Comparison of ENCODE assay signal across 8 cellular contexts in genomic region chr12:51953011-51953568, GRCh38. TPM values are rescaled to one million over a fixed set of nuclear protein-coding genes. Genes with fewer than 3 reads are reported as not detected.
DNase-seq lines count a peak whose midpoint lies in the region; ATAC-seq, FAIRE-seq and TF ChIP-seq lines count a peak whose summit lies in the region.

No MANE protein-coding gene starts in this region.

- H3K36me3 ChIP-seq in K562 (ENCODE audit: control insufficient read depth, insufficient read depth, low read length) (no peaks in the 10 kb centered on the region), mesenchymal stem cell (ENCODE audit: control insufficient read depth in 1 of 2, insufficient read depth in 2 of 2, low read depth in 1 of 2, low read length in 2 of 2) (peaks cover 0 to 4% of the 10 kb centered on the region in 2 experiments), upper lobe of right lung (no peaks in the 10 kb centered on the region)

- H3K4me1 ChIP-seq in K562 (replicated peaks in 1 of 2; ENCODE audit: control insufficient read depth in 2 of 2, insufficient read depth in 2 of 2, low read length in 2 of 2), result peaks cover 16 to 30% of the 10 kb centered on the region in 2 experiments
- H3K4me1 ChIP-seq in mesenchymal stem cell (ENCODE audit: control insufficient read depth, insufficient read depth, low read depth, low read length), result peaks cover 9% of the 10 kb centered on the region
- H3K4me1 ChIP-seq in upper lobe of right lung, result peaks cover 38% of the 10 kb centered on the region

- no peak for TF ChIP-seq RAD21 in K562 (CRISPR knock-in tag; conservative IDR thresholded peaks at IDR 0.05 in 1 of 2, IDR thresholded peaks at IDR 0.05 in 1 of 2)

- peaks cover 48% of the 10 kb centered on the region for H3K79me2 ChIP-seq in K562 (ENCODE audit: control insufficient read depth, insufficient read depth, low read length)

- peaks cover 2% of the 10 kb centered on the region for H3K36me3 Mint-ChIP-seq in activated naive CD4-positive, alpha-beta T cell treated with anti-CD3 and anti-CD28 coated beads, Interleukin-2, amount 50 U/mL, for 24 hours
- no peaks in the 10 kb centered on the region for H3K36me3 Mint-ChIP-seq in activated naive CD4-positive, alpha-beta T cell treated with anti-CD3 and anti-CD28 coated beads, Interleukin-2, amount 50 U/mL, for 72 hours

- POLR2A ChIA-PET in K562 (lab: Yijun Ruan, JAX), result no interaction called here

- no peak overlapping the region for H3K4ac ChIP-seq in mesenchymal stem cell (ENCODE audit: low read depth in 1 of 2, low read length in 2 of 2)

- H2AK5ac ChIP-seq in mesenchymal stem cell (ENCODE audit: low read length, severe bottlenecking), result no peak overlapping the region

- H3K27ac Mint-ChIP-seq in activated naive CD4-positive, alpha-beta T cell treated with anti-CD3 and anti-CD28 coated beads, Interleukin-2, amount 50 U/mL, for 24 hours, result peak overlapping the region; percentile 73
- peak overlapping the region in 1 of 2 donors; percentile 48 for H3K27ac Mint-ChIP-seq in activated naive CD4-positive, alpha-beta T cell treated with anti-CD3 and anti-CD28 coated beads, Interleukin-2, amount 50 U/mL, for 72 hours

- intact Hi-C loops in K562 (cut with micrococcal nuclease), result no loop called here
- intact Hi-C loops in upper lobe of right lung (cut with DNase I), result no loop called here

- H3K14ac ChIP-seq in mesenchymal stem cell (ENCODE audit: low read length in 2 of 2), result peak overlapping the region in 1 of 2 experiments; percentile 13

- no peak for TF ChIP-seq POLR2A in K562 (conservative IDR thresholded peaks at IDR 0.05)

- no peaks in the 10 kb centered on the region for H3K9me3 Mint-ChIP-seq in activated naive CD4-positive, alpha-beta T cell treated with anti-CD3 and anti-CD28 coated beads, Interleukin-2, amount 50 U/mL, for 24 hours
- no peaks in the 10 kb centered on the region for H3K9me3 Mint-ChIP-seq in activated naive CD4-positive, alpha-beta T cell treated with anti-CD3 and anti-CD28 coated beads, Interleukin-2, amount 50 U/mL, for 72 hours

- BruUV-seq in K562 (replicated peaks; lab: Mats Ljungman, UMichigan), result TSS peak; percentile 44

- no peak overlapping the region for H2BK15ac ChIP-seq in mesenchymal stem cell (ENCODE audit: low read depth, poor library complexity, severe bottlenecking)

- H2AFZ ChIP-seq in K562 (ENCODE audit: low read depth, low read length), result no peak overlapping the region
- H2AFZ ChIP-seq in mesenchymal stem cell (ENCODE audit: low read depth, low read length), result no peak overlapping the region

- no peak overlapping the region for H2BK5ac ChIP-seq in mesenchymal stem cell (ENCODE audit: low read depth, low read length, poor library complexity, severe bottlenecking)

- H3K27ac ChIP-seq in K562 (ENCODE audit: extremely low read depth, low read depth, low read length), result no peak overlapping the region
- H3K27ac ChIP-seq in mesenchymal stem cell (ENCODE audit: low read length, poor library complexity, severe bottlenecking), result no peak overlapping the region
- H3K27ac ChIP-seq in upper lobe of right lung, result peak overlapping the region; percentile 25

- H3K9me3 ChIP-seq in K562 (replicated peaks; ENCODE audit: control insufficient read depth, insufficient read depth, low read depth, low read length), result no peaks in the 10 kb centered on the region
- H3K9me3 ChIP-seq in mesenchymal stem cell (ENCODE audit: control insufficient read depth, low read length), result no peaks in the 10 kb centered on the region
- no peaks in the 10 kb centered on the region for H3K9me3 ChIP-seq in upper lobe of right lung

- H4K20me1 ChIP-seq in K562 (replicated peaks; ENCODE audit: control insufficient read depth, insufficient read depth, low read length), result peaks cover 9% of the 10 kb centered on the region; the same call in 1 of the 2 replicates

- no peak overlapping the region for H4K91ac ChIP-seq in mesenchymal stem cell (ENCODE audit: low read length)

- H3K79me1 ChIP-seq in mesenchymal stem cell (replicated peaks; ENCODE audit: low read length, poor library complexity, severe bottlenecking), result peaks cover 11% of the 10 kb centered on the region

- 50% methylated on average over 11 of the region's 11 CpGs for WGBS in K562 (ENCODE audit: insufficient coverage, low coverage, missing lambda C conversion rate)
- 70% methylated on average over 9 of the region's 11 CpGs for WGBS in mesenchymal stem cell

- H3K9ac ChIP-seq in K562 (ENCODE audit: insufficient read depth in 1 of 2, low read depth in 2 of 2, low read length in 2 of 2), result peak overlapping the region; percentile 7 to 47; a peak in 2 of 4 replicates
- peak overlapping the region; percentile 98 for H3K9ac ChIP-seq in mesenchymal stem cell (ENCODE audit: low read length)

- no peak for ATAC-seq in activated naive CD4-positive, alpha-beta T cell treated with anti-CD3 and anti-CD28 coated beads, Interleukin-2, amount 50 U/mL, for 72 hours
- ATAC-seq in K562, result no peak
- ATAC-seq in upper lobe of right lung, result no peak
- no peak for ATAC-seq in GM21529 (IDR thresholded peaks at IDR 0.05; ENCODE audit: unreplicated experiment)
- ATAC-seq in GM18867 (IDR thresholded peaks at IDR 0.05; ENCODE audit: unreplicated experiment), result no peak

- no peak overlapping the region for H3K18ac ChIP-seq in mesenchymal stem cell (ENCODE audit: low read depth in 1 of 2, low read length in 2 of 2)

- H3K4me3 Mint-ChIP-seq in activated naive CD4-positive, alpha-beta T cell treated with anti-CD3 and anti-CD28 coated beads, Interleukin-2, amount 50 U/mL, for 24 hours, result peak overlapping the region; percentile 80

- H3K27me3 Mint-ChIP-seq in activated naive CD4-positive, alpha-beta T cell treated with anti-CD3 and anti-CD28 coated beads, Interleukin-2, amount 50 U/mL, for 24 hours, result no peaks in the 10 kb centered on the region

- TF ChIP-seq CTCF in K562 (IDR thresholded peaks at IDR 0.05 in 2 of 3, conservative IDR thresholded peaks at IDR 0.05 in 1 of 3; ENCODE audit: insufficient read depth in 2 of 3, low read depth in 1 of 3, low read length in 3 of 3) (no peak), upper lobe of right lung (IDR thresholded peaks at IDR 0.05) (no peak)

- FAIRE-seq in K562 (lab: Jason Lieb, UNC), result no peak

- no peak overlapping the region for H3K23ac ChIP-seq in mesenchymal stem cell (ENCODE audit: low read length in 2 of 2)

- TF ChIP-seq EP300 in K562 (IDR thresholded peaks at IDR 0.05; ENCODE audit: low read length), result no peak

- in situ Hi-C loops in K562 (cut with MboI), result no loop called here

- no peak overlapping the region for H2BK12ac ChIP-seq in mesenchymal stem cell (ENCODE audit: low read length in 2 of 2)

- no peak overlapping the region for H4K8ac ChIP-seq in mesenchymal stem cell (ENCODE audit: low read length)

- CTCF ChIA-PET in K562 (lab: Yijun Ruan, JAX; ENCODE audit: low intra/inter-chr PET ratio), result no interaction called here

- no peak overlapping the region for H2BK120ac ChIP-seq in mesenchymal stem cell (ENCODE audit: low read depth, low read length)

- H3K4me3 ChIP-seq in K562, result peak overlapping the region; percentile 2; the same call in 1 of the 2 replicates
- H3K4me3 ChIP-seq in mesenchymal stem cell (ENCODE audit: insufficient read depth in 1 of 2, low read depth in 1 of 2, low read length in 2 of 2), result peak overlapping the region in 1 of 2 experiments; percentile 91
- peak overlapping the region; percentile 99 for H3K4me3 ChIP-seq in upper lobe of right lung

- H3K4me1 Mint-ChIP-seq in activated naive CD4-positive, alpha-beta T cell treated with anti-CD3 and anti-CD28 coated beads, Interleukin-2, amount 50 U/mL, for 24 hours, result peaks cover 52% of the 10 kb centered on the region

- no peak for DNase-seq in activated naive CD4-positive, alpha-beta T cell treated with anti-CD3 and anti-CD28 coated beads, Interleukin-2, amount 50 U/mL, for 72 hours (ENCODE audit: low spot score in 2 of 2)
- DNase-seq in K562 (ENCODE audit: extremely low read depth in 1 of 4, low spot score in 3 of 4), result no peak
- no peak for DNase-seq in mesenchymal stem cell
- no peak for DNase-seq in upper lobe of right lung
- no peak for DNase-seq in stimulated activated CD8-positive, alpha-beta memory T cell treated with anti-CD3 and anti-CD28 coated beads, Interleukin-4, amount 100 ng/mL, for 48 hours

- H3K4me2 ChIP-seq in K562 (ENCODE audit: insufficient read depth, low read length), result peak overlapping the region; percentile 86
- peak overlapping the region; percentile 35 for H3K4me2 ChIP-seq in mesenchymal stem cell (ENCODE audit: low read length, poor library complexity, severe bottlenecking)

- H3K27me3 ChIP-seq in K562 (ENCODE audit: control insufficient read depth in 2 of 2, insufficient read depth in 2 of 2, low read length in 2 of 2), result peaks cover 0 to under 1% of the 10 kb centered on the region in 2 experiments; a peak in 1 of 5 replicates
- H3K27me3 ChIP-seq in mesenchymal stem cell (ENCODE audit: control insufficient read depth in 1 of 2, insufficient read depth in 1 of 2, low read length in 2 of 2), result peaks cover 0 to 9% of the 10 kb centered on the region in 2 experiments
- no peaks in the 10 kb centered on the region for H3K27me3 ChIP-seq in upper lobe of right lung

- H3K9me1 ChIP-seq in K562 (ENCODE audit: control insufficient read depth, insufficient read depth, low read length), result no peaks in the 10 kb centered on the region

RNA-seq across cellular contexts. Expression of gene ACVR1B, which starts 1.6 kb away (rescaled TPM):
- 1 to 10 TPM; 5.2 to 9.0 TPM for total RNA-seq in activated naive CD4-positive, alpha-beta T cell treated with anti-CD3 and anti-CD28 coated beads, Interleukin-2, amount 50 U/mL, for 72 hours
- 23.4 and 35.1 TPM in 2 replicates for total RNA-seq in K562 (2011; cell fraction: chromatin; rRNA removed; ENCODE audit: low replicate concordance)
- total RNA-seq in K562 (2011; cell fraction: nucleolus; rRNA removed), result 25.7 and 30.9 TPM in 2 replicates
- 34.2 and 41.3 TPM in 2 replicates for total RNA-seq in K562 (2011; cell fraction: nucleoplasm; rRNA removed)
- total RNA-seq in K562 (2014; rRNA removed) (6.8 and 8.6 TPM in 2 replicates), K562 (2014; rRNA removed; fragmentation: Illumina TruSeq; extraction: Trizol) (5.9 and 6.7 TPM in 2 replicates), K562 (2015; rRNA removed; fragmentation: Illumina TruSeq; extraction: Trizol) (5.9 and 6.9 TPM in 2 replicates), K562 (2021) (10.3 and 15.1 TPM in 2 replicates), upper lobe of right lung (33.5 TPM)
- polyA plus RNA-seq in K562 (2011; rRNA removed) (8.0 and 8.4 TPM in 2 replicates), K562 (2014; fragmentation: Illumina TruSeq; extraction: Trizol) (9.9 and 10.8 TPM in 2 replicates), K562 (2014; fragmentation: Nextera tagmentation; extraction: Ambion mirVana) (under 1 TPM; 0.97 to 0.98 TPM), K562 (2014; rRNA removed) (7.2 and 11.3 TPM in 2 replicates)
- polyA plus RNA-seq in K562 (2011; cell fraction: cytosol; rRNA removed), result 7.8 and 8.1 TPM in 2 replicates
- polyA plus RNA-seq in K562 (2011; cell fraction: nucleus; rRNA removed), result 11.1 and 12.6 TPM in 2 replicates
- polyA plus RNA-seq in K562 (2012), result 7.8 and 12.4 TPM in 2 replicates
- polyA minus RNA-seq in K562 (2011; rRNA and poly(A)+ RNA removed), result 12.3 and 13.4 TPM in 2 replicates
- polyA minus RNA-seq in K562 (2011; cell fraction: cytosol; rRNA and poly(A)+ RNA removed), result 5.4 and 7.0 TPM in 2 replicates
- polyA minus RNA-seq in K562 (2011; cell fraction: nucleus; rRNA and poly(A)+ RNA removed), result 4.3 and 6.0 TPM in 2 replicates
- polyA plus RNA-seq in mesenchymal stem cell (2013, experiment 1 of 2), result 13.6 TPM
- polyA plus RNA-seq in mesenchymal stem cell (2013, experiment 2 of 2), result 13.2 TPM

RNA-seq across cellular contexts. Expression of gene ACVRL1, which starts 45.8 kb away (rescaled TPM):
- total RNA-seq in activated naive CD4-positive, alpha-beta T cell treated with anti-CD3 and anti-CD28 coated beads, Interleukin-2, amount 50 U/mL, for 72 hours, result not detected
- total RNA-seq in K562 (2011; cell fraction: chromatin; rRNA removed; ENCODE audit: low replicate concordance), result 1.3 and 3.5 TPM in 2 replicates
- total RNA-seq in K562 (2011; cell fraction: nucleolus; rRNA removed), result 2.1 and 2.7 TPM in 2 replicates
- 1.2 and 2.4 TPM in 2 replicates for total RNA-seq in K562 (2011; cell fraction: nucleoplasm; rRNA removed)
- total RNA-seq in K562 (2014; rRNA removed) (0.20 and 0.91 TPM in 2 replicates), K562 (2014; rRNA removed; fragmentation: Illumina TruSeq; extraction: Trizol) (0.06 and 0.22 TPM in 2 replicates), K562 (2015; rRNA removed; fragmentation: Illumina TruSeq; extraction: Trizol) (0.36 and 0.87 TPM in 2 replicates), K562 (2021) (1.3 and 1.4 TPM in 2 replicates), upper lobe of right lung (223 TPM)
- polyA plus RNA-seq in K562 (2011; rRNA removed) (0.26 and 0.83 TPM in 2 replicates), K562 (2014; fragmentation: Illumina TruSeq; extraction: Trizol) (0.30 and 0.71 TPM in 2 replicates), K562 (2014; fragmentation: Nextera tagmentation; extraction: Ambion mirVana) (under 1 TPM; 0.07 to 0.11 TPM), K562 (2014; rRNA removed) (0.42 and 0.45 TPM in 2 replicates)
- 0.39 and 0.47 TPM in 2 replicates for polyA plus RNA-seq in K562 (2011; cell fraction: cytosol; rRNA removed)
- 2.0 and 2.1 TPM in 2 replicates for polyA plus RNA-seq in K562 (2011; cell fraction: nucleus; rRNA removed)
- polyA plus RNA-seq in K562 (2012), result 1.2 and 5.1 TPM in 2 replicates
- 0.28 and 1.2 TPM in 2 replicates for polyA minus RNA-seq in K562 (2011; rRNA and poly(A)+ RNA removed)
- not detected in 2 replicates for polyA minus RNA-seq in K562 (2011; cell fraction: cytosol; rRNA and poly(A)+ RNA removed)
- polyA minus RNA-seq in K562 (2011; cell fraction: nucleus; rRNA and poly(A)+ RNA removed), result 0.94 and 1.7 TPM in 2 replicates
- 158 TPM for polyA plus RNA-seq in mesenchymal stem cell (2013, experiment 1 of 2)
- 162 TPM for polyA plus RNA-seq in mesenchymal stem cell (2013, experiment 2 of 2)

RNA-seq across cellular contexts. Expression of gene TAMALIN, which starts 53.7 kb away (rescaled TPM):
- 10 to 100 TPM in 1 of 2 donors, 1 to 10 TPM in 1; 9.9 to 32.9 TPM for total RNA-seq in activated naive CD4-positive, alpha-beta T cell treated with anti-CD3 and anti-CD28 coated beads, Interleukin-2, amount 50 U/mL, for 72 hours
- total RNA-seq in K562 (2011; cell fraction: chromatin; rRNA removed; ENCODE audit: low replicate concordance), result 3.2 and 11.3 TPM in 2 replicates
- 5.7 and 10.0 TPM in 2 replicates for total RNA-seq in K562 (2011; cell fraction: nucleolus; rRNA removed)
- 3.2 and 3.4 TPM in 2 replicates for total RNA-seq in K562 (2011; cell fraction: nucleoplasm; rRNA removed)
- 0.82 and 1.5 TPM in 2 replicates for total RNA-seq in K562 (2014; rRNA removed)
- total RNA-seq in K562 (2014; rRNA removed; fragmentation: Illumina TruSeq; extraction: Trizol), result 0.70 and 1.3 TPM in 2 replicates
- total RNA-seq in K562 (2015; rRNA removed; fragmentation: Illumina TruSeq; extraction: Trizol), result 2.2 and 3.2 TPM in 2 replicates
- total RNA-seq in K562 (2021), result 1.3 and 1.5 TPM in 2 replicates
- polyA plus RNA-seq in K562 (2011; rRNA removed), result 0.74 and 1.1 TPM in 2 replicates
- 0.46 and 1.4 TPM in 2 replicates for polyA plus RNA-seq in K562 (2011; cell fraction: cytosol; rRNA removed)
- polyA plus RNA-seq in K562 (2011; cell fraction: nucleus; rRNA removed), result 2.5 and 2.6 TPM in 2 replicates
- 4.8 and 8.3 TPM in 2 replicates for polyA plus RNA-seq in K562 (2012)
- 0.65 and 1.1 TPM in 2 replicates for polyA plus RNA-seq in K562 (2014; fragmentation: Illumina TruSeq; extraction: Trizol)
- not detected for polyA plus RNA-seq in K562 (2014; fragmentation: Nextera tagmentation; extraction: Ambion mirVana)
- polyA plus RNA-seq in K562 (2014; rRNA removed), result 1.2 and 1.5 TPM in 2 replicates
- 0.96 and 1.2 TPM in 2 replicates for polyA minus RNA-seq in K562 (2011; rRNA and poly(A)+ RNA removed)
- 6.1 TPM in 1 of 2 replicates, not detected in the other for polyA minus RNA-seq in K562 (2011; cell fraction: cytosol; rRNA and poly(A)+ RNA removed)
- 1.8 and 2.4 TPM in 2 replicates for polyA minus RNA-seq in K562 (2011; cell fraction: nucleus; rRNA and poly(A)+ RNA removed)
- 17.3 TPM for polyA plus RNA-seq in mesenchymal stem cell (2013, experiment 1 of 2)
- 17.8 TPM for polyA plus RNA-seq in mesenchymal stem cell (2013, experiment 2 of 2)
- total RNA-seq in upper lobe of right lung, result 199 TPM

Comparison
In these comparisons a context has a peak if more than half of its experiments do, and no peak if none do; other contexts are left out.
1. RNA of gene ACVRL1, which starts 45.8 kb away (total RNA-seq): 223 TPM in upper lobe of right lung (single experiment); 0.06 to 3.5 TPM in K562 and not detected in activated naive CD4-positive, alpha-beta T cell treated with anti-CD3 and anti-CD28 coated beads, Interleukin-2, amount 50 U/mL, for 72 hours; every median in the first group is over 10 times any median in the second.